2 cellular contexts compared by ENCODE assay signal in the genomic region with DNA sequence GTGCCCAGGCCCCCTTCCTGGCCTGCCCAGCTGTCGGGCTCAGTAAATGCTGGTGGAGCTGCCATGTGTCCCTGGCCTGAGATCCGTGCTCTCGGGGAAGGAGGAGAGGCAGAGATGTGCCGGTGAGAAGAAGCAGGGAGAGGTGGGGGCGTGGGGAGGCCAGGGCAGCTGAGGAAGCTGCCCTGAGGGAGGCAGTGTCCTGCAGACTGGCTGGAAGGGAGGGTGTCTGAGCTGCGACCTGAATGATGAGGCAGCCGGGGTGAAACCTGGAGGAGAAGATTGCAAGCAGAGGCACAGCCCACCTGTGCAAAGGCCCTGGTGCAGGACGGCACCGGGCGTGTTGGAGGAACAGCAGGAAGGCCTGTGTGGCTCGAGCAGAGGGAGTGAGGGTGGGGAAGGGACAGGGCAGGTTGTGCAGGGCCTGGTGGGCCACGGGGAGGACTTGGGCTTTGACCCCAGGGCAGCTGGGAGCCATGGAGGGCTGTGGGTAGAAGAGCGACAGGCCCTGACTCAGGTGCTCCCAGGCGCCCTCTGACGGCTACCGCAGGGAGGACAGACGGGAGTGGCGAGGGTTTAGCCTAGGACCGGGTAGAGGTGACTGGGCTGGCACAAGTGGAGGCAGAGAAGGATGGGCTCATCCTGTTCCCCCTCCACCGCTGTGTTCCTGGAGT.
TF ChIP-seq lines count a peak whose summit lies in the region.

No MANE protein-coding gene starts in this region.

TF ChIP-seq in GM12891, 5 proteins besides CTCF, POLR2A, EP300 and RAD21:
- TF ChIP-seq TAF1 (IDR thresholded peaks at IDR 0.05; ENCODE audit: low read depth, low read length) (no peak), POU2F2 (IDR thresholded peaks at IDR 0.05; ENCODE audit: low read depth, low read length) (no peak), PAX5 (IDR thresholded peaks at IDR 0.05; ENCODE audit: insufficient read depth, low read length, severe bottlenecking) (no peak), POLR2AphosphoS5 (IDR thresholded peaks at IDR 0.05; ENCODE audit: low read depth, low read length) (no peak; the same call in 1 of the 2 replicates)
TF ChIP-seq in GM12891: peak in this region for 0.

TF ChIP-seq in H1, 55 proteins besides CTCF, POLR2A, EP300 and RAD21 (continues in another document):
- TF ChIP-seq RFX5 (IDR thresholded peaks at IDR 0.05; ENCODE audit: borderline replicate concordance, low read depth, low read length) (no peak), POU5F1 (IDR thresholded peaks at IDR 0.05; ENCODE audit: low read depth, low read length) (no peak), KDM4A (IDR thresholded peaks at IDR 0.05; ENCODE audit: low read depth, low read length, severe bottlenecking) (no peak), POLR2AphosphoS5 (IDR thresholded peaks at IDR 0.05; ENCODE audit: low read depth, low read length) (peak; percentile 76), SIN3A (conservative IDR thresholded peaks at IDR 0.05 in 1 of 2, IDR thresholded peaks at IDR 0.05 in 1 of 2; ENCODE audit: low read depth in 1 of 2, low read length in 2 of 2) (no peak), YY1 (IDR thresholded peaks at IDR 0.05; ENCODE audit: low read depth, low read length) (0 out of 2 replicates have a peak, but pooled peaks have one; percentile 25), BRCA1 (IDR thresholded peaks at IDR 0.05; ENCODE audit: low read depth, low read length) (no peak), JUN (IDR thresholded peaks at IDR 0.05; ENCODE audit: low read depth, low read length) (no peak), RNF2 (IDR thresholded peaks at IDR 0.05; ENCODE audit: borderline replicate concordance, low read depth, low read length, missing control alignments, poor library complexity, severe bottlenecking) (no peak), TBP (IDR thresholded peaks at IDR 0.05; ENCODE audit: low read depth, low read length) (no peak), EZH2 (IDR thresholded peaks at IDR 0.05; ENCODE audit: low read depth, low read length, severe bottlenecking) (no peak), KDM5A (IDR thresholded peaks at IDR 0.05; ENCODE audit: low read length) (no peak), RXRA (IDR thresholded peaks at IDR 0.05; ENCODE audit: insufficient read depth, low read depth, low read length) (no peak), ATF3 (IDR thresholded peaks at IDR 0.05; ENCODE audit: insufficient read depth, low read depth, low read length) (no peak), CBX5 (IDR thresholded peaks at IDR 0.05; ENCODE audit: low read depth, low read length) (no peak), MAFK (IDR thresholded peaks at IDR 0.05; ENCODE audit: low read depth, low read length) (no peak), BACH1 (IDR thresholded peaks at IDR 0.05; ENCODE audit: low read length) (no peak), SRF (IDR thresholded peaks at IDR 0.05; ENCODE audit: low read depth, low read length) (no peak), CHD1 (IDR thresholded peaks at IDR 0.05; ENCODE audit: low read depth, low read length) (no peak), CHD7 (IDR thresholded peaks at IDR 0.05; ENCODE audit: insufficient replicate concordance, low read length) (no peak), CHD2 (IDR thresholded peaks at IDR 0.05; ENCODE audit: low read length) (no peak), ATF2 (IDR thresholded peaks at IDR 0.05; ENCODE audit: low read length) (peak; percentile 53; the same call in 1 of the 2 replicates), CBX8 (IDR thresholded peaks at IDR 0.05; ENCODE audit: borderline replicate concordance, low read depth, low read length) (no peak), RBBP5 (IDR thresholded peaks at IDR 0.05; ENCODE audit: borderline replicate concordance, low read depth, low read length) (no peak), SUZ12 (IDR thresholded peaks at IDR 0.05; ENCODE audit: low read length) (no peak), JUND (IDR thresholded peaks at IDR 0.05; ENCODE audit: low read length) (no peak), SP1 (IDR thresholded peaks at IDR 0.05; ENCODE audit: low read depth, low read length) (no peak), KDM1A (IDR thresholded peaks at IDR 0.05; ENCODE audit: borderline replicate concordance, low read length) (peak; percentile 100), BCL11A (IDR thresholded peaks at IDR 0.05; ENCODE audit: low read depth in 2 of 2, low read length in 2 of 2) (no peak), SIX5 (IDR thresholded peaks at IDR 0.05; ENCODE audit: low read depth, low read length) (no peak), SP4 (IDR thresholded peaks at IDR 0.05; ENCODE audit: low read length) (no peak), HDAC2 (IDR thresholded peaks at IDR 0.05; ENCODE audit: borderline replicate concordance in 1 of 2, low read depth in 2 of 2, low read length in 2 of 2) (peak in 1 of 2 experiments; percentile 96; a peak in 2 of 4 replicates), GABPA (IDR thresholded peaks at IDR 0.05; ENCODE audit: borderline replicate concordance, insufficient read depth, low read length) (peak; percentile 50; the same call in 1 of the 2 replicates), SIRT6 (IDR thresholded peaks at IDR 0.05; ENCODE audit: low read length) (no peak), TAF1 (IDR thresholded peaks at IDR 0.05; ENCODE audit: low read depth, low read length) (0 out of 2 replicates have a peak, but pooled peaks have one; percentile 1), FOSL1 (IDR thresholded peaks at IDR 0.05; ENCODE audit: insufficient read depth, low read depth, low read length) (no peak), CTBP2 (IDR thresholded peaks at IDR 0.05; ENCODE audit: borderline replicate concordance, insufficient read depth, insufficient read length, low read length) (no peak), ZNF274 (IDR thresholded peaks at IDR 0.05; ENCODE audit: borderline replicate concordance, extremely low read depth, low read length) (no peak), E2F6 (IDR thresholded peaks at IDR 0.05) (0 out of 2 replicates have a peak, but pooled peaks have one; percentile 12), TCF12 (IDR thresholded peaks at IDR 0.05; ENCODE audit: low read depth, low read length) (no peak), EGR1 (IDR thresholded peaks at IDR 0.05; ENCODE audit: borderline replicate concordance, low read depth, low read length) (no peak), NANOG (IDR thresholded peaks at IDR 0.05; ENCODE audit: insufficient read depth, low read depth, low read length, poor library complexity, severe bottlenecking) (no peak), SP2 (IDR thresholded peaks at IDR 0.05; ENCODE audit: low read length) (no peak), ASH2L (IDR thresholded peaks at IDR 0.05; ENCODE audit: low read length) (no peak), CEBPB (IDR thresholded peaks at IDR 0.05; ENCODE audit: low read depth, low read length) (no peak), SAP30 (IDR thresholded peaks at IDR 0.05; ENCODE audit: insufficient read depth, insufficient replicate concordance, low read length) (no peak), NRF1 (IDR thresholded peaks at IDR 0.05; ENCODE audit: low read depth, low read length) (no peak), PHF8 (conservative IDR thresholded peaks at IDR 0.05; ENCODE audit: low read depth, low read length) (no peak), GTF2F1 (IDR thresholded peaks at IDR 0.05; ENCODE audit: borderline replicate concordance, low read depth, low read length) (no peak), TAF7 (optimal IDR thresholded peaks at IDR 0.05; ENCODE audit: borderline replicate concordance, low read depth, low read length) (no peak), CREB1 (IDR thresholded peaks at IDR 0.05) (no peak), TEAD4 (IDR thresholded peaks at IDR 0.05; ENCODE audit: low read depth, low read length) (no peak)
- TF ChIP-seq, protein P1, sequence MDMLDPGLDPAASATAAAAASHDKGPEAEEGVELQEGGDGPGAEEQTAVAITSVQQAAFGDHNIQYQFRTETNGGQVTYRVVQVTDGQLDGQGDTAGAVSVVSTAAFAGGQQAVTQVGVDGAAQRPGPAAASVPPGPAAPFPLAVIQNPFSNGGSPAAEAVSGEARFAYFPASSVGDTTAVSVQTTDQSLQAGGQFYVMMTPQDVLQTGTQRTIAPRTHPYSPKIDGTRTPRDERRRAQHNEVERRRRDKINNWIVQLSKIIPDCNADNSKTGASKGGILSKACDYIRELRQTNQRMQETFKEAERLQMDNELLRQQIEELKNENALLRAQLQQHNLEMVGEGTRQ (IDR thresholded peaks at IDR 0.05; ENCODE audit: low read length) = no peak
- TF ChIP-seq, protein P2, sequence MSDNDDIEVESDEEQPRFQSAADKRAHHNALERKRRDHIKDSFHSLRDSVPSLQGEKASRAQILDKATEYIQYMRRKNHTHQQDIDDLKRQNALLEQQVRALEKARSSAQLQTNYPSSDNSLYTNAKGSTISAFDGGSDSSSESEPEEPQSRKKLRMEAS (IDR thresholded peaks at IDR 0.05) = 0 out of 2 replicates have a peak, but pooled peaks have one; percentile 8
